ENCODE assay signal across 12 cellular contexts in the genomic region with DNA sequence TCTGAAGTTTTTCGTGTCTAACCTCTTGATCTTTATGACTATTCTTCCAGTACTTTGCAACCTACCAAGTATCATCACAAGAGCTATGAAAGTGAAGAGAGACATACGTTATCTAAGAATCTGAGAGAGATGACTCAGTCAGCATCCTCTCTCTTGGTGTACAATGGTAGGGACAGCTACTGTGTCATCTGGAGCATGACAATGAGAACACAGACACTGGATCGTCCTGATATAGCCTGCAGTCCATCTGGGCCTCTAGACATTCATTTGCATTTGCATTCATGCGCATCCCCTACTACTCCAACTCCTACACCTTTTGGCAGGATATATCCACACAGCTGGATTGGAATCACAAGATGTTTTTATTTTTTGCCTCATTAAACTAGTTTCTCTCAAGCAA.
A peak's percentile ranks its signal among the peaks of the same experiment; 100 is the strongest.
DNase-seq lines count a peak whose midpoint lies in the region; ATAC-seq lines count a peak whose summit lies in the region.
"Had no signal": no experiment of that assay in that cellular context is flagged by ENCODE, and none has a peak within 500 bp of the region (broad histone marks: within the 10 kb centered on the region; RNA-seq: fewer than 3 reads in every experiment).

No MANE protein-coding gene starts in this region.

- DNase-seq in Ammon's horn (ENCODE audit: low spot score): peak; percentile 83
- DNase-seq in activated T-helper 2 cell treated with anti-CD3 and anti-CD28 coated beads, Interferon-gamma antibody, Interleukin-2, Interleukin-4, amounts not matched to agents 10 μg/mL and 5 μg/mL and 100 μg/mL, durations not matched to agents 14 hours and 24 hours and 36 hours (ENCODE audit: low spot score): no peak
- DNase-seq in A172 (ENCODE audit: low spot score): no peak
- no peak for DNase-seq in NCI-H446 treated with DMSO at 0.1 percent for 48 hours (lab: John Stamatoyannopoulos, UW)
- DNase-seq: activated CD4-positive, alpha-beta memory T cell treated with anti-CD3 and anti-CD28 coated beads, Interleukin-2, amount 10 ng/mL, durations not matched to agents 7 days and 5 days; AML-193; MG63 had no signal

- no peaks in the 10 kb centered on the region for H3K9me3 Mint-ChIP-seq in activated T-helper 2 cell treated with anti-CD3 and anti-CD28 coated beads, Interferon-gamma antibody, Interleukin-2, Interleukin-4, amounts not matched to agents 10 μg/mL and 5 μg/mL and 100 μg/mL, durations not matched to agents 14 hours and 24 hours and 36 hours
- H3K9me3 Mint-ChIP-seq: activated CD4-positive, alpha-beta memory T cell treated with anti-CD3 and anti-CD28 coated beads, Interleukin-2, amount 10 ng/mL, durations not matched to agents 7 days and 5 days; memory B cell had no signal

- intact Hi-C loops in activated T-helper 2 cell treated with anti-CD3 and anti-CD28 coated beads, Interferon-gamma antibody, Interleukin-2, Interleukin-4, amounts not matched to agents 10 μg/mL and 5 μg/mL and 100 μg/mL, durations not matched to agents 14 hours and 24 hours and 36 hours (cut with micrococcal nuclease): loop anchor here (1.0 kb wide), 1 partner anchor 46 kb away; no protein-coding TSS in a partner anchor

- peaks cover 18% of the 10 kb centered on the region for H3K4me1 Mint-ChIP-seq in activated T-helper 2 cell treated with anti-CD3 and anti-CD28 coated beads, Interferon-gamma antibody, Interleukin-2, Interleukin-4, amounts not matched to agents 10 μg/mL and 5 μg/mL and 100 μg/mL, durations not matched to agents 14 hours and 24 hours and 36 hours (ENCODE audit: low read depth)
- H3K4me1 Mint-ChIP-seq: memory B cell had no signal

- H3K27ac Mint-ChIP-seq in activated T-helper 2 cell treated with anti-CD3 and anti-CD28 coated beads, Interferon-gamma antibody, Interleukin-2, Interleukin-4, amounts not matched to agents 10 μg/mL and 5 μg/mL and 100 μg/mL, durations not matched to agents 14 hours and 24 hours and 36 hours: no peak overlapping the region
- H3K27ac Mint-ChIP-seq: activated CD4-positive, alpha-beta memory T cell treated with anti-CD3 and anti-CD28 coated beads, Interleukin-2, amount 10 ng/mL, durations not matched to agents 7 days and 5 days; memory B cell had no signal

- no peaks in the 10 kb centered on the region for H3K36me3 Mint-ChIP-seq in activated T-helper 2 cell treated with anti-CD3 and anti-CD28 coated beads, Interferon-gamma antibody, Interleukin-2, Interleukin-4, amounts not matched to agents 10 μg/mL and 5 μg/mL and 100 μg/mL, durations not matched to agents 14 hours and 24 hours and 36 hours (ENCODE audit: low read depth)
- H3K36me3 Mint-ChIP-seq: memory B cell had no signal

- ATAC-seq in GM19023 (IDR thresholded peaks at IDR 0.05; ENCODE audit: unreplicated experiment) (peak; percentile 96), HG02678 (IDR thresholded peaks at IDR 0.05; ENCODE audit: unreplicated experiment) (peak; percentile 98), HG03558 (IDR thresholded peaks at IDR 0.05; ENCODE audit: extremely low read depth, unreplicated experiment) (peak; percentile 86), HG03108 (IDR thresholded peaks at IDR 0.05; ENCODE audit: unreplicated experiment) (no peak)

- no peak overlapping the region for H3K4me3 Mint-ChIP-seq in activated T-helper 2 cell treated with anti-CD3 and anti-CD28 coated beads, Interferon-gamma antibody, Interleukin-2, Interleukin-4, amounts not matched to agents 10 μg/mL and 5 μg/mL and 100 μg/mL, durations not matched to agents 14 hours and 24 hours and 36 hours (ENCODE audit: low read depth)
- H3K4me3 Mint-ChIP-seq: activated CD4-positive, alpha-beta memory T cell treated with anti-CD3 and anti-CD28 coated beads, Interleukin-2, amount 10 ng/mL, durations not matched to agents 7 days and 5 days; memory B cell had no signal

- H3K27me3 Mint-ChIP-seq in activated T-helper 2 cell treated with anti-CD3 and anti-CD28 coated beads, Interferon-gamma antibody, Interleukin-2, Interleukin-4, amounts not matched to agents 10 μg/mL and 5 μg/mL and 100 μg/mL, durations not matched to agents 14 hours and 24 hours and 36 hours (ENCODE audit: low read depth): peaks cover 11% of the 10 kb centered on the region
